Comparison of ENCODE assay signal across 9 cellular contexts in the genomic region with DNA sequence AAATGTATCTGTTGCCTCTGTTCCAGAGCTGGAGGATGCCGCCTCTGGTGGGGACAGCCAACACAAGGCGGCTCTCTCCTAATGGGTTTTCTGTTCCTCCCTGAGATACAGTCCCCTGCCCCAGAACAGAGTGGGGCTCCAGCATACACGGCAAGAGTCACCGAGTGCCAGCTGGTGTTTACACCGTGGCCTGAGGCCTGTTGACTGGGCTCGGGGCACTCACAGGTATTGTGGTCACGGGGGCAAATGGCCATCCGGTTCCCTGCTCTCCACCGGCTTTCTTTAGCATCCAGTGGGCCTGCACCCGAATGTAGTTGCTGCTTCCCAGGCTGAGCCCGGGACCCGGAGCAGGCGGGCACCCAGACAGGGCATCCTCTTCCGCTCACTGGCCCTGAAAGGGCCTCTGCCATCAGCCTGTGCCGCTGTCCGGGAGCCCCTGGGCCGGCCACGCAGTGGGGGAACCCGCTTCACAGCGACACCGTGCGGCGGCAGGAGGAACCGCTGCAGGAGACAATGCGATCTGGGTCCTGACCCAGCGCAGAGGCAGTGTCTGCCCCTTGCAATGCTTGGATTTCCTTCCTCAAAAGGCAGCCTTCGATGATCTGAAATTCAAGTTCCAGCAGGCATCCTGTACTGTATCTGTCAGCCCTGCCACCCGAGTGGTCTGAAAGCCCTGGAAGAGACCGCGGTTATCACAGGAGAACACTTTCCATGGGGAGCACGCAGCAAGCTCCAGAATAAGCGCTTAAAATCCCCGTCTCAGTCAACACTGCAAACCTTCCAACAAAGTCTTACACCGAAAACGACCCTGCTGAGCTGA. TPM values are rescaled to one million over a fixed set of nuclear protein-coding genes. Genes with fewer than 3 reads are reported as not detected.
DNase-seq lines count a peak whose midpoint lies in the region; ATAC-seq and TF ChIP-seq lines count a peak whose summit lies in the region.
"Had no signal": no experiment of that assay in that cellular context is flagged by ENCODE, and none has a peak within 500 bp of the region (broad histone marks: within the 10 kb centered on the region; RNA-seq: fewer than 3 reads in every experiment).

No MANE protein-coding gene starts in this region.

- H3F3A ChIP-seq in Loucy (ENCODE audit: low read depth) = no peaks in the 10 kb centered on the region

- POLR2A ChIA-PET in activated CD4-positive, alpha-beta T cell treated with anti-CD3 and anti-CD28 coated beads, Interleukin-2, amount 10 ng/mL, durations not matched to agents 7 days and 5 days (lab: Charles Lee) = no interaction called here

- peak; percentile 85 for TF ChIP-seq CTCF in Loucy (conservative IDR thresholded peaks at IDR 0.05; ENCODE audit: low read length)
- peak; percentile 90 for TF ChIP-seq CTCF in choroid plexus epithelial cell (conservative IDR thresholded peaks at IDR 0.05; ENCODE audit: low read depth, low read length)
- peak; percentile 70 for TF ChIP-seq CTCF in lung (IDR thresholded peaks at IDR 0.05; ENCODE audit: control extremely low read depth, extremely low read depth)

- no peak overlapping the region for H3K9ac ChIP-seq in Loucy (ENCODE audit: low read depth, low read length, poor library complexity, severe bottlenecking)

- H3K36me3 ChIP-seq in Loucy (ENCODE audit: insufficient read depth, low read length) = no peaks in the 10 kb centered on the region
- H3K36me3 ChIP-seq in lung (ENCODE audit: control insufficient read depth in 2 of 2, insufficient read depth in 2 of 2, low read length in 2 of 2) = no peaks in the 10 kb centered on the region

- no peaks in the 10 kb centered on the region for H4K20me1 ChIP-seq in Loucy (ENCODE audit: insufficient read depth, low read length, poor library complexity, severe bottlenecking)

- 28% methylated on average over 34 to 35 of the region's 35 CpGs for whole genome bisulfite sequencing in lung, 2 donors

- CTCF ChIA-PET in activated CD4-positive, alpha-beta T cell treated with anti-CD3 and anti-CD28 coated beads, Interleukin-2, amount 10 ng/mL, durations not matched to agents 7 days and 5 days (lab: Charles Lee) = interaction anchor here (0.7 to 1.0 kb wide), 2 partner anchors 11 to 12 kb away, joined by 3 to 4 read pairs; no protein-coding TSS in a partner anchor

- no peaks in the 10 kb centered on the region for H3K4me1 Mint-ChIP-seq in activated CD4-positive, alpha-beta T cell treated with anti-CD3 and anti-CD28 coated beads, Interleukin-2, amount 10 ng/mL, durations not matched to agents 7 days and 5 days

- ATAC-seq in lung (ENCODE audit: insufficient read depth, low FRiP score) (peak; percentile 69), HG03139 (IDR thresholded peaks at IDR 0.05; ENCODE audit: unreplicated experiment) (no peak), GM18861 (IDR thresholded peaks at IDR 0.05; ENCODE audit: unreplicated experiment) (no peak)

- no peak overlapping the region for H3K4me3 ChIP-seq in Loucy (ENCODE audit: low read length, poor library complexity, severe bottlenecking)
- no peak overlapping the region for H3K4me3 ChIP-seq in choroid plexus epithelial cell (ENCODE audit: low read depth, low read length)
- H3K4me3 ChIP-seq in lung = no peak overlapping the region

- no peaks in the 10 kb centered on the region for H3K9me2 ChIP-seq in Loucy (replicated peaks; ENCODE audit: low read depth, low read length)

- H3K4me1 ChIP-seq in Loucy (ENCODE audit: insufficient read depth, low read length, poor library complexity, severe bottlenecking) = no peaks in the 10 kb centered on the region
- peaks cover 0 to 6% of the 10 kb centered on the region in 2 donors for H3K4me1 ChIP-seq in lung (ENCODE audit: control insufficient read depth in 2 of 2, insufficient read depth in 2 of 2, low read length in 2 of 2)

- no peak overlapping the region for H3K27ac ChIP-seq in lung (ENCODE audit: low read depth in 1 of 2, low read length in 1 of 2)

- no peaks in the 10 kb centered on the region for H3K36me3 Mint-ChIP-seq in activated CD4-positive, alpha-beta T cell treated with anti-CD3 and anti-CD28 coated beads, Interleukin-2, amount 10 ng/mL, durations not matched to agents 7 days and 5 days (ENCODE audit: low read depth)

- no peak overlapping the region for H3K4me2 ChIP-seq in Loucy (ENCODE audit: low read depth, low read length, poor library complexity, severe bottlenecking)

- DNase-seq in ELF-1 (ENCODE audit: low read depth, low spot score) = peak; percentile 78
- DNase-seq in activated CD4-positive, alpha-beta T cell treated with anti-CD3 and anti-CD28 coated beads, Interleukin-2, amount 10 ng/mL, durations not matched to agents 7 days and 5 days = peak; percentile 50
- DNase-seq in choroid plexus epithelial cell (ENCODE audit: low read depth) = peak; percentile 39
- DNase-seq in lung (ENCODE audit: low spot score) = no peak
- peak; percentile 14 to 40 for DNase-seq in stimulated activated CD8-positive, alpha-beta memory T cell treated with anti-CD3 and anti-CD28 coated beads, Interleukin-2, amount 100 ng/mL, for 1 hour (ENCODE audit: low read depth in 2 of 2)

- no peaks in the 10 kb centered on the region for H3K9me3 ChIP-seq in Loucy (ENCODE audit: insufficient read depth, low read depth, low read length)
- H3K9me3 ChIP-seq in lung (ENCODE audit: control insufficient read depth in 2 of 2, insufficient read depth in 1 of 2, low read length in 1 of 2) = peaks cover 0 to 1% of the 10 kb centered on the region in 2 donors

- H2AFZ ChIP-seq in Loucy (ENCODE audit: low read length) = no peak overlapping the region

- H3K27ac Mint-ChIP-seq in activated CD4-positive, alpha-beta T cell treated with anti-CD3 and anti-CD28 coated beads, Interleukin-2, amount 10 ng/mL, durations not matched to agents 7 days and 5 days = no peak overlapping the region

- no peak overlapping the region for H3K4me3 Mint-ChIP-seq in activated CD4-positive, alpha-beta T cell treated with anti-CD3 and anti-CD28 coated beads, Interleukin-2, amount 10 ng/mL, durations not matched to agents 7 days and 5 days

- H3K27me3 Mint-ChIP-seq in activated CD4-positive, alpha-beta T cell treated with anti-CD3 and anti-CD28 coated beads, Interleukin-2, amount 10 ng/mL, durations not matched to agents 7 days and 5 days = peaks cover 17% of the 10 kb centered on the region

- H3K9me3 Mint-ChIP-seq in activated CD4-positive, alpha-beta T cell treated with anti-CD3 and anti-CD28 coated beads, Interleukin-2, amount 10 ng/mL, durations not matched to agents 7 days and 5 days = no peaks in the 10 kb centered on the region

- H3K27me3 ChIP-seq in Loucy (ENCODE audit: insufficient read depth, low read length, poor library complexity, severe bottlenecking) (no peaks in the 10 kb centered on the region), lung (ENCODE audit: control insufficient read depth, insufficient read depth) (no peaks in the 10 kb centered on the region)

- no peaks in the 10 kb centered on the region for H3K79me2 ChIP-seq in Loucy (ENCODE audit: insufficient read depth, low read length)

RNA-seq across cellular contexts. Expression of gene KRTAP5-5, which starts 0.9 kb away (rescaled TPM):
- not detected for total RNA-seq in activated CD4-positive, alpha-beta T cell treated with anti-CD3 and anti-CD28 coated beads, Interleukin-2, amount 10 ng/mL, durations not matched to agents 7 days and 5 days
- total RNA-seq in lung = not detected
- polyA plus RNA-seq in lung = not detected
- total RNA-seq: T-helper 1 cell treated with Interleukin-12 subunit alpha and Interleukin-12 subunit beta and Interleukin-4 antibody, amounts not matched to agents 30 ng/mL and 1 ng/mL, for 36 hours had no signal

RNA-seq across cellular contexts. Expression of gene KRTAP5-4, which starts 6.8 kb away (rescaled TPM):
- not detected for total RNA-seq in activated CD4-positive, alpha-beta T cell treated with anti-CD3 and anti-CD28 coated beads, Interleukin-2, amount 10 ng/mL, durations not matched to agents 7 days and 5 days
- total RNA-seq in lung = not detected
- not detected for polyA plus RNA-seq in lung
- total RNA-seq: T-helper 1 cell treated with Interleukin-12 subunit alpha and Interleukin-12 subunit beta and Interleukin-4 antibody, amounts not matched to agents 30 ng/mL and 1 ng/mL, for 36 hours had no signal

RNA-seq across cellular contexts. Expression of gene KRTAP5-3, which starts 20.5 kb away (rescaled TPM):
- total RNA-seq in activated CD4-positive, alpha-beta T cell treated with anti-CD3 and anti-CD28 coated beads, Interleukin-2, amount 10 ng/mL, durations not matched to agents 7 days and 5 days = not detected
- total RNA-seq in lung = not detected
- polyA plus RNA-seq in lung = not detected
- total RNA-seq: T-helper 1 cell treated with Interleukin-12 subunit alpha and Interleukin-12 subunit beta and Interleukin-4 antibody, amounts not matched to agents 30 ng/mL and 1 ng/mL, for 36 hours had no signal

RNA-seq across cellular contexts. Expression of gene KRTAP5-2, which starts 30.6 kb away (rescaled TPM):
- not detected for total RNA-seq in activated CD4-positive, alpha-beta T cell treated with anti-CD3 and anti-CD28 coated beads, Interleukin-2, amount 10 ng/mL, durations not matched to agents 7 days and 5 days
- not detected for total RNA-seq in lung
- polyA plus RNA-seq in lung = under 1 TPM in 1 of 2 donors, not detected in 1; 0.12 TPM
- total RNA-seq: T-helper 1 cell treated with Interleukin-12 subunit alpha and Interleukin-12 subunit beta and Interleukin-4 antibody, amounts not matched to agents 30 ng/mL and 1 ng/mL, for 36 hours had no signal

RNA-seq across cellular contexts. Expression of gene KRTAP5-1, which starts 43.6 kb away (rescaled TPM):
- not detected for total RNA-seq in activated CD4-positive, alpha-beta T cell treated with anti-CD3 and anti-CD28 coated beads, Interleukin-2, amount 10 ng/mL, durations not matched to agents 7 days and 5 days
- not detected for total RNA-seq in lung
- polyA plus RNA-seq in lung = not detected
- total RNA-seq: T-helper 1 cell treated with Interleukin-12 subunit alpha and Interleukin-12 subunit beta and Interleukin-4 antibody, amounts not matched to agents 30 ng/mL and 1 ng/mL, for 36 hours had no signal
